10 cellular contexts compared by ENCODE assay signal in the genomic region with DNA sequence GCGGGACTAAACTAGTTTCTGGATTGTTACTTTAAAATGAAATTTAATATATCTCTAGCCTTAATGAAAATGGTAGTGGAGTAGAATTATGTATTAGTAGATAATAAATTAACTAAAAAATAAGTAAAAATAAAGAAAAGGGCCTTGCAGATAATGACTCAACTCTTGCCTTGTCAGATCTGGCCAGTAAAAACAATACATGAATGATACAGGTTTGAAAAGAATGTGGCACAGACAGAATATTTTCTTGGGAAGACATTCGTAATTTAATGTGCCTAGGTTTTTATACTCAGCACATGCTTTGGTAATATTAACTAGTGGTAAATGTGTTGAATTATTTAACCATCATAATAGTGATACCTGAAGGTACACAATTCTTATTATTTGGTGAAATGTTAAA. TPM values are rescaled to one million over a fixed set of nuclear protein-coding genes. Genes with fewer than 3 reads are reported as not detected.
A peak's percentile ranks its signal among the peaks of the same experiment; 100 is the strongest.
DNase-seq lines count a peak whose midpoint lies in the region; ATAC-seq and TF ChIP-seq lines count a peak whose summit lies in the region.
"Had no signal": no experiment of that assay in that cellular context is flagged by ENCODE, and none has a peak within 500 bp of the region (broad histone marks: within the 10 kb centered on the region; RNA-seq: fewer than 3 reads in every experiment).

No MANE protein-coding gene starts in this region.

- H4K8ac ChIP-seq in mesenchymal stem cell (ENCODE audit: low read length) = no peak overlapping the region

- no peak overlapping the region for H2BK15ac ChIP-seq in mesenchymal stem cell (ENCODE audit: low read depth, poor library complexity, severe bottlenecking)

- no peaks in the 10 kb centered on the region for H4K20me1 ChIP-seq in Karpas-422 (ENCODE audit: insufficient read depth, low read depth, low read length)

- no peak for DNase-seq in CD4-positive, CD25-positive, alpha-beta regulatory T cell
- DNase-seq in Karpas-422 (no peak), mesenchymal stem cell (no peak), NCI-H510A (lab: John Stamatoyannopoulos, UW) (no peak), left colon (no peak), SIG-M5 (lab: John Stamatoyannopoulos, UW) (no peak)
- no peak for DNase-seq in stimulated activated CD4-positive, alpha-beta T cell treated with anti-CD3 and anti-CD28 coated beads, Interleukin-15, amount 100 ng/mL, for 24 hours
- DNase-seq: activated CD4-positive, CD25-positive, alpha-beta regulatory T cell; GOT3 had no signal

- H2AK5ac ChIP-seq in mesenchymal stem cell (ENCODE audit: low read length, severe bottlenecking) = no peak overlapping the region

- H3K9me3 Mint-ChIP-seq in CD4-positive, CD25-positive, alpha-beta regulatory T cell = peaks cover 0 to 3% (median 0%) of the 10 kb centered on the region in 7 donors
- peaks cover 42 to 64% (median 48%) of the 10 kb centered on the region in 5 experiments for H3K9me3 Mint-ChIP-seq in brain

- peak overlapping the region; percentile 34 for H3K9ac ChIP-seq in Karpas-422 (ENCODE audit: low read length)
- H3K9ac ChIP-seq in mesenchymal stem cell (ENCODE audit: low read length) = peak overlapping the region; percentile 11

- no peak for ATAC-seq in CD4-positive, CD25-positive, alpha-beta regulatory T cell (ENCODE audit: low read depth in 2 of 2)
- no peak for ATAC-seq in left colon

- H2AFZ ChIP-seq in Karpas-422 (ENCODE audit: low read length) = no peak overlapping the region
- no peak overlapping the region for H2AFZ ChIP-seq in mesenchymal stem cell (ENCODE audit: low read depth, low read length)

- no peaks in the 10 kb centered on the region for H3K9me2 ChIP-seq in Karpas-422 (replicated peaks; ENCODE audit: insufficient read depth, low read length)

- peak overlapping the region; percentile 78 for H3K4me3 ChIP-seq in CD4-positive, CD25-positive, alpha-beta regulatory T cell (ENCODE audit: low read depth, low read length)
- H3K4me3 ChIP-seq in Karpas-422 (ENCODE audit: low read length) (peak overlapping the region; percentile 28), mesenchymal stem cell (ENCODE audit: insufficient read depth in 1 of 2, low read depth in 1 of 2, low read length in 2 of 2) (no peak overlapping the region)

- H3K4me1 Mint-ChIP-seq in CD4-positive, CD25-positive, alpha-beta regulatory T cell = peaks cover 64 to 91% (median 75%) of the 10 kb centered on the region in 4 donors
- H3K4me1 Mint-ChIP-seq in brain = peaks cover 76% of the 10 kb centered on the region

- peaks cover 17% of the 10 kb centered on the region for H3K36me3 Mint-ChIP-seq in CD4-positive, CD25-positive, alpha-beta regulatory T cell
- H3K36me3 Mint-ChIP-seq in brain = peaks cover 83% of the 10 kb centered on the region

- H3K27me3 ChIP-seq in CD4-positive, CD25-positive, alpha-beta regulatory T cell (ENCODE audit: control insufficient read depth, insufficient read depth, low read length) = no peaks in the 10 kb centered on the region
- H3K27me3 ChIP-seq in Karpas-422 (ENCODE audit: low read length) (no peaks in the 10 kb centered on the region), mesenchymal stem cell (ENCODE audit: control insufficient read depth in 1 of 2, insufficient read depth in 1 of 2, low read length in 2 of 2) (no peaks in the 10 kb centered on the region)

- peaks cover 78% of the 10 kb centered on the region for H3K4me1 ChIP-seq in CD4-positive, CD25-positive, alpha-beta regulatory T cell (ENCODE audit: control insufficient read depth, insufficient read depth, low read length, poor library complexity, severe bottlenecking)
- H3K4me1 ChIP-seq in Karpas-422 (ENCODE audit: low read length) = peaks cover 78% of the 10 kb centered on the region
- no peaks in the 10 kb centered on the region for H3K4me1 ChIP-seq in mesenchymal stem cell (ENCODE audit: control insufficient read depth, insufficient read depth, low read depth, low read length)

- peaks cover 81% of the 10 kb centered on the region for H3K79me2 ChIP-seq in Karpas-422 (ENCODE audit: low read length)

- peak overlapping the region; percentile 82 for H3K27ac ChIP-seq in CD4-positive, CD25-positive, alpha-beta regulatory T cell (ENCODE audit: insufficient read depth, low read length, poor library complexity, severe bottlenecking)
- H3K27ac ChIP-seq in Karpas-422 (ENCODE audit: low read length) (peak overlapping the region; percentile 96), mesenchymal stem cell (ENCODE audit: low read length, poor library complexity, severe bottlenecking) (no peak overlapping the region)

- H3K18ac ChIP-seq in mesenchymal stem cell (ENCODE audit: low read depth in 1 of 2, low read length in 2 of 2) = no peak overlapping the region

- WGBS in mesenchymal stem cell = no CpG with 5 or more reads among the region's 2 CpGs

- no peak overlapping the region for H2BK120ac ChIP-seq in mesenchymal stem cell (ENCODE audit: low read depth, low read length)

- H3K4me3 Mint-ChIP-seq in CD4-positive, CD25-positive, alpha-beta regulatory T cell = peak overlapping the region in 3 of 4 donors; percentile 72 to 92 (median 84)
- H3K4me3 Mint-ChIP-seq in brain = peak overlapping the region in 3 of 5 experiments; percentile 27 to 83 (median 80)

- H3K4ac ChIP-seq in mesenchymal stem cell (ENCODE audit: low read depth in 1 of 2, low read length in 2 of 2) = no peak overlapping the region

- no peaks in the 10 kb centered on the region for H3K27me3 Mint-ChIP-seq in CD4-positive, CD25-positive, alpha-beta regulatory T cell
- no peaks in the 10 kb centered on the region for H3K27me3 Mint-ChIP-seq in brain

- H3K4me2 ChIP-seq in Karpas-422 (ENCODE audit: low read depth, low read length, poor library complexity, severe bottlenecking) = peak overlapping the region; percentile 70
- H3K4me2 ChIP-seq in mesenchymal stem cell (ENCODE audit: low read length, poor library complexity, severe bottlenecking) = no peak overlapping the region

- H3K9me3 ChIP-seq in CD4-positive, CD25-positive, alpha-beta regulatory T cell (ENCODE audit: control insufficient read depth in 2 of 2, low read length in 2 of 2) = no peaks in the 10 kb centered on the region
- H3K9me3 ChIP-seq in Karpas-422 (ENCODE audit: low read length) = peaks cover 2% of the 10 kb centered on the region; the same call in 1 of the 2 replicates
- H3K9me3 ChIP-seq in mesenchymal stem cell (ENCODE audit: control insufficient read depth, low read length) = peaks cover 2% of the 10 kb centered on the region

- peaks cover 2% of the 10 kb centered on the region for H3K36me3 ChIP-seq in CD4-positive, CD25-positive, alpha-beta regulatory T cell (ENCODE audit: control insufficient read depth, insufficient read depth, low read length)
- H3K36me3 ChIP-seq in Karpas-422 (ENCODE audit: insufficient read depth, low read length) = peaks cover 21% of the 10 kb centered on the region
- H3K36me3 ChIP-seq in mesenchymal stem cell (ENCODE audit: control insufficient read depth in 1 of 2, insufficient read depth in 2 of 2, low read depth in 1 of 2, low read length in 2 of 2) = peaks cover 0 to 14% of the 10 kb centered on the region in 2 experiments

- TF ChIP-seq CTCF in brain (conservative IDR thresholded peaks at IDR 0.05) = no peak

- peak overlapping the region in 2 of 3 donors; percentile 88 to 89 for H3K27ac Mint-ChIP-seq in CD4-positive, CD25-positive, alpha-beta regulatory T cell
- H3K27ac Mint-ChIP-seq in brain = peak overlapping the region; percentile 57 to 96 (median 93)

- intact Hi-C loops in left colon (cut with DNase I, micrococcal nuclease) = no loop called here

- H2BK12ac ChIP-seq in mesenchymal stem cell (ENCODE audit: low read length in 2 of 2) = no peak overlapping the region

- H3K79me1 ChIP-seq in mesenchymal stem cell (replicated peaks; ENCODE audit: low read length, poor library complexity, severe bottlenecking) = no peaks in the 10 kb centered on the region

- H3K23ac ChIP-seq in mesenchymal stem cell (ENCODE audit: low read length in 2 of 2) = no peak overlapping the region

- H3K14ac ChIP-seq in mesenchymal stem cell (ENCODE audit: low read length in 2 of 2) = no peak overlapping the region

- no peak overlapping the region for H4K91ac ChIP-seq in mesenchymal stem cell (ENCODE audit: low read length)

- H2BK5ac ChIP-seq in mesenchymal stem cell (ENCODE audit: low read depth, low read length, poor library complexity, severe bottlenecking) = no peak overlapping the region

RNA-seq across cellular contexts. Expression of a gene that starts 28.3 kb away (rescaled TPM):
- 175 TPM for total RNA-seq in CD4-positive, CD25-positive, alpha-beta regulatory T cell
- polyA plus RNA-seq in CD4-positive, CD25-positive, alpha-beta regulatory T cell = 100 to 1,000 TPM in 2 of 4 donors, 10 to 100 TPM in 2; 83.9 to 116 (median 95.0) TPM
- 32.8 and 88.4 TPM in 2 replicates for total RNA-seq in Karpas-422 (2014; rRNA removed; shearing (Covaris generic); ENCODE audit: low replicate concordance)
- 23.9 TPM for polyA plus RNA-seq in brain (ENCODE audit: insufficient read depth, low read depth, low replicate concordance)
- 14.7 TPM for polyA plus RNA-seq in mesenchymal stem cell (2013, experiment 1 of 2)
- 13.8 TPM for polyA plus RNA-seq in mesenchymal stem cell (2013, experiment 2 of 2)
- 10 to 100 TPM; 42.9 to 46.3 TPM for total RNA-seq in left colon

Comparison
In these comparisons a context has a peak if more than half of its experiments do, and no peak if none do; other contexts are left out.
1. H3K4me3 ChIP-seq: peak in CD4-positive, CD25-positive, alpha-beta regulatory T cell (single experiment) and Karpas-422 (single experiment); none in mesenchymal stem cell (0 of 2).